12 cellular contexts compared by ENCODE assay signal in genomic region chr6:46510656-46511055, GRCh38. TPM values are rescaled to one million over a fixed set of nuclear protein-coding genes. Genes with fewer than 3 reads are reported as not detected.
DNase-seq lines count a peak whose midpoint lies in the region; ATAC-seq, FAIRE-seq and TF ChIP-seq lines count a peak whose summit lies in the region.
"Had no signal": no experiment of that assay in that cellular context is flagged by ENCODE, and none has a peak within 500 bp of the region (broad histone marks: within the 10 kb centered on the region; RNA-seq: fewer than 3 reads in every experiment).

No MANE protein-coding gene starts in this region.

- no peak overlapping the region for H3K4me3 ChIP-seq in kidney (ENCODE audit: low read length in 2 of 2)
- no peak overlapping the region for H3K4me3 ChIP-seq in CD8-positive, alpha-beta T cell (ENCODE audit: low read depth, low read length)
- H3K4me3 ChIP-seq: GM12878 had no signal

- H3K9me3 ChIP-seq in kidney (ENCODE audit: control insufficient read depth in 1 of 2, low read length in 2 of 2): no peaks in the 10 kb centered on the region
- no peaks in the 10 kb centered on the region for H3K9me3 ChIP-seq in CD8-positive, alpha-beta T cell (ENCODE audit: low read length)

- DNase-seq in EH (ENCODE audit: low read depth) (peak; percentile 19), kidney (peak; percentile 53), smooth muscle cell of the brain vasculature (ENCODE audit: low read depth, low spot score) (peak; percentile 69)
- no peak for DNase-seq in activated T-cell treated with anti-CD3 and anti-CD28 coated beads, Interleukin-2, amount 50 U/mL, for 4 hours
- DNase-seq in CD8-positive, alpha-beta T cell: no peak
- no peak for DNase-seq in activated CD4-positive, alpha-beta T cell treated with anti-CD3 and anti-CD28 coated beads for 36 hours
- DNase-seq: activated CD4-positive, alpha-beta memory T cell treated with anti-CD3 and anti-CD28 coated beads, Interleukin-2, amount 10 ng/mL, durations not matched to agents 7 days and 5 days; activated naive CD8-positive, alpha-beta T cell treated with anti-CD3 and anti-CD28 coated beads for 36 hours; CD4-positive, alpha-beta memory T cell had no signal

- CTCF ChIA-PET in CD8-positive, alpha-beta T cell (lab: Charles Lee): interaction anchor here (1.3 kb wide), 1 partner anchor 9 kb away, joined by 3 read pairs; no protein-coding TSS in a partner anchor
- CTCF ChIA-PET in activated CD4-positive, alpha-beta T cell treated with anti-CD3 and anti-CD28 coated beads for 36 hours (lab: Charles Lee): interaction anchor here (1.3 kb wide), 1 partner anchor 9 kb away, joined by 3 read pairs; no protein-coding TSS in a partner anchor

- no peak overlapping the region for H3K4me3 Mint-ChIP-seq in activated T-cell treated with anti-CD3 and anti-CD28 coated beads, Interleukin-2, amount 50 U/mL, for 4 hours
- H3K4me3 Mint-ChIP-seq in CD8-positive, alpha-beta T cell: no peak overlapping the region
- H3K4me3 Mint-ChIP-seq in activated CD4-positive, alpha-beta T cell treated with anti-CD3 and anti-CD28 coated beads for 36 hours: no peak overlapping the region
- H3K4me3 Mint-ChIP-seq: activated CD4-positive, alpha-beta memory T cell treated with anti-CD3 and anti-CD28 coated beads, Interleukin-2, amount 10 ng/mL, durations not matched to agents 7 days and 5 days; activated naive CD8-positive, alpha-beta T cell treated with anti-CD3 and anti-CD28 coated beads for 36 hours; CD4-positive, alpha-beta memory T cell had no signal

- ATAC-seq in activated T-cell treated with anti-CD3 and anti-CD28 coated beads, Interleukin-2, amount 50 U/mL, for 4 hours: no peak
- ATAC-seq in HG02642 (IDR thresholded peaks at IDR 0.05; ENCODE audit: poor library complexity, unreplicated experiment): no peak
- ATAC-seq in CD8-positive, alpha-beta T cell: no peak
- ATAC-seq in activated CD4-positive, alpha-beta T cell treated with anti-CD3 and anti-CD28 coated beads for 36 hours: no peak
- ATAC-seq: GM12878 had no signal

- no peak overlapping the region for H3K9ac ChIP-seq in kidney (ENCODE audit: low read length in 2 of 2)

- H3K27me3 ChIP-seq in CD8-positive, alpha-beta T cell (ENCODE audit: insufficient read depth, low read length): no peaks in the 10 kb centered on the region

- H3K27ac Mint-ChIP-seq in CD8-positive, alpha-beta T cell: no peak overlapping the region
- no peak overlapping the region for H3K27ac Mint-ChIP-seq in activated CD4-positive, alpha-beta T cell treated with anti-CD3 and anti-CD28 coated beads for 36 hours
- H3K27ac Mint-ChIP-seq: activated CD4-positive, alpha-beta memory T cell treated with anti-CD3 and anti-CD28 coated beads, Interleukin-2, amount 10 ng/mL, durations not matched to agents 7 days and 5 days; activated naive CD8-positive, alpha-beta T cell treated with anti-CD3 and anti-CD28 coated beads for 36 hours; CD4-positive, alpha-beta memory T cell had no signal

- POLR2A ChIA-PET in CD8-positive, alpha-beta T cell (lab: Charles Lee): no interaction called here
- POLR2A ChIA-PET in activated CD4-positive, alpha-beta T cell treated with anti-CD3 and anti-CD28 coated beads for 36 hours (lab: Charles Lee): no interaction called here

- H3K36me3 ChIP-seq in kidney (ENCODE audit: control insufficient read depth in 1 of 2, insufficient read depth in 2 of 2, low read length in 2 of 2): no peaks in the 10 kb centered on the region
- H3K36me3 ChIP-seq in CD8-positive, alpha-beta T cell (ENCODE audit: insufficient read depth, low read length): no peaks in the 10 kb centered on the region

- no peak for TF ChIP-seq CTCF in kidney (IDR thresholded peaks at IDR 0.05; ENCODE audit: borderline replicate concordance, extremely low read depth, insufficient read depth)
- TF ChIP-seq CTCF in CD8-positive, alpha-beta T cell (IDR thresholded peaks at IDR 0.05): no peak

- no peaks in the 10 kb centered on the region for H3K4me1 Mint-ChIP-seq in activated T-cell treated with anti-CD3 and anti-CD28 coated beads, Interleukin-2, amount 50 U/mL, for 4 hours (ENCODE audit: low read depth)
- H3K4me1 Mint-ChIP-seq in CD8-positive, alpha-beta T cell (ENCODE audit: low read depth): no peaks in the 10 kb centered on the region
- no peaks in the 10 kb centered on the region for H3K4me1 Mint-ChIP-seq in activated CD4-positive, alpha-beta T cell treated with anti-CD3 and anti-CD28 coated beads for 36 hours
- H3K4me1 Mint-ChIP-seq: activated CD4-positive, alpha-beta memory T cell treated with anti-CD3 and anti-CD28 coated beads, Interleukin-2, amount 10 ng/mL, durations not matched to agents 7 days and 5 days; activated naive CD8-positive, alpha-beta T cell treated with anti-CD3 and anti-CD28 coated beads for 36 hours; CD4-positive, alpha-beta memory T cell had no signal

- H3K27ac ChIP-seq in cingulate gyrus (ENCODE audit: low read depth, low read length) (peak overlapping the region; percentile 85), kidney (ENCODE audit: low read depth in 2 of 2, low read length in 2 of 2) (no peak overlapping the region)
- H3K27ac ChIP-seq in CD8-positive, alpha-beta T cell (ENCODE audit: low read depth, low read length): no peak overlapping the region

- H3K9me3 Mint-ChIP-seq in activated T-cell treated with anti-CD3 and anti-CD28 coated beads, Interleukin-2, amount 50 U/mL, for 4 hours: no peaks in the 10 kb centered on the region
- no peaks in the 10 kb centered on the region for H3K9me3 Mint-ChIP-seq in CD8-positive, alpha-beta T cell
- H3K9me3 Mint-ChIP-seq in activated CD4-positive, alpha-beta T cell treated with anti-CD3 and anti-CD28 coated beads for 36 hours (ENCODE audit: low read depth): no peaks in the 10 kb centered on the region
- H3K9me3 Mint-ChIP-seq: activated CD4-positive, alpha-beta memory T cell treated with anti-CD3 and anti-CD28 coated beads, Interleukin-2, amount 10 ng/mL, durations not matched to agents 7 days and 5 days; activated naive CD8-positive, alpha-beta T cell treated with anti-CD3 and anti-CD28 coated beads for 36 hours; CD4-positive, alpha-beta memory T cell had no signal

- peak; percentile 63 for FAIRE-seq in kidney (lab: Jason Lieb, UNC)
- FAIRE-seq: GM12878 had no signal

- H3K4me1 ChIP-seq in kidney (ENCODE audit: control insufficient read depth in 1 of 2, insufficient read depth in 1 of 2, low read depth in 1 of 2, low read length in 2 of 2): peaks cover 0 to 7% of the 10 kb centered on the region in 2 donors
- H3K4me1 ChIP-seq in CD8-positive, alpha-beta T cell (ENCODE audit: insufficient read depth, low read length): no peaks in the 10 kb centered on the region

- intact Hi-C loops in kidney (cut with DNase I): no loop called here
- intact Hi-C loops in CD8-positive, alpha-beta T cell (cut with DNase I, micrococcal nuclease): no loop called here
- intact Hi-C loops in activated CD4-positive, alpha-beta T cell treated with anti-CD3 and anti-CD28 coated beads for 36 hours (cut with DNase I, micrococcal nuclease): no loop called here

- peaks cover 2% of the 10 kb centered on the region for H3K27me3 Mint-ChIP-seq in activated T-cell treated with anti-CD3 and anti-CD28 coated beads, Interleukin-2, amount 50 U/mL, for 4 hours (ENCODE audit: low read depth)
- H3K27me3 Mint-ChIP-seq in CD8-positive, alpha-beta T cell (ENCODE audit: low read depth): peaks cover 10% of the 10 kb centered on the region
- peaks cover 8% of the 10 kb centered on the region for H3K27me3 Mint-ChIP-seq in activated CD4-positive, alpha-beta T cell treated with anti-CD3 and anti-CD28 coated beads for 36 hours

- H3K36me3 Mint-ChIP-seq in activated T-cell treated with anti-CD3 and anti-CD28 coated beads, Interleukin-2, amount 50 U/mL, for 4 hours (ENCODE audit: insufficient read depth): no peaks in the 10 kb centered on the region
- no peaks in the 10 kb centered on the region for H3K36me3 Mint-ChIP-seq in CD8-positive, alpha-beta T cell
- H3K36me3 Mint-ChIP-seq in activated CD4-positive, alpha-beta T cell treated with anti-CD3 and anti-CD28 coated beads for 36 hours (ENCODE audit: low read depth): no peaks in the 10 kb centered on the region
- H3K36me3 Mint-ChIP-seq: activated naive CD8-positive, alpha-beta T cell treated with anti-CD3 and anti-CD28 coated beads for 36 hours; CD4-positive, alpha-beta memory T cell had no signal

RNA-seq across cellular contexts. Expression of gene RCAN2, which starts 19.4 kb away (rescaled TPM):
- total RNA-seq in kidney: 25.7 TPM
- 37.4 TPM for polyA plus RNA-seq in kidney (ENCODE audit: insufficient read depth, low read depth, low replicate concordance)
- 1 to 10 TPM in 2 of 3 donors, under 1 TPM in 1; 0.48 to 1.5 (median 1.1) TPM for total RNA-seq in activated T-cell treated with anti-CD3 and anti-CD28 coated beads, Interleukin-2, amount 50 U/mL, for 4 hours
- total RNA-seq in CD8-positive, alpha-beta T cell: under 1 TPM in 1 of 2 experiments, not detected in 1; 0.11 TPM
- total RNA-seq in activated CD4-positive, alpha-beta T cell treated with anti-CD3 and anti-CD28 coated beads for 36 hours: under 1 TPM; 0.57 to 0.91 TPM
- total RNA-seq: activated naive CD8-positive, alpha-beta T cell treated with anti-CD3 and anti-CD28 coated beads for 36 hours; CD4-positive, alpha-beta memory T cell; GM12878 had no signal

Comparison
In these comparisons a context has a peak if more than half of its experiments do, and no peak if none do; other contexts are left out.
1. DNase-seq: peak in EH (single experiment), kidney (single experiment) and smooth muscle cell of the brain vasculature (single experiment); none in activated T-cell treated with anti-CD3 and anti-CD28 coated beads, Interleukin-2, amount 50 U/mL, for 4 hours (single experiment), CD8-positive, alpha-beta T cell (0 of 7) and activated CD4-positive, alpha-beta T cell treated with anti-CD3 and anti-CD28 coated beads for 36 hours (single experiment).
2. RNA of gene RCAN2, which starts 19.4 kb away (total RNA-seq): 25.7 TPM in kidney (single experiment); 0.48 to 1.5 TPM in activated T-cell treated with anti-CD3 and anti-CD28 coated beads, Interleukin-2, amount 50 U/mL, for 4 hours, 0.57 to 0.91 TPM in activated CD4-positive, alpha-beta T cell treated with anti-CD3 and anti-CD28 coated beads for 36 hours and 0.11 TPM in CD8-positive, alpha-beta T cell; every median in the first group is over 10 times any median in the second.